ENCODE assay signal across 9 cellular contexts in the genomic region with DNA sequence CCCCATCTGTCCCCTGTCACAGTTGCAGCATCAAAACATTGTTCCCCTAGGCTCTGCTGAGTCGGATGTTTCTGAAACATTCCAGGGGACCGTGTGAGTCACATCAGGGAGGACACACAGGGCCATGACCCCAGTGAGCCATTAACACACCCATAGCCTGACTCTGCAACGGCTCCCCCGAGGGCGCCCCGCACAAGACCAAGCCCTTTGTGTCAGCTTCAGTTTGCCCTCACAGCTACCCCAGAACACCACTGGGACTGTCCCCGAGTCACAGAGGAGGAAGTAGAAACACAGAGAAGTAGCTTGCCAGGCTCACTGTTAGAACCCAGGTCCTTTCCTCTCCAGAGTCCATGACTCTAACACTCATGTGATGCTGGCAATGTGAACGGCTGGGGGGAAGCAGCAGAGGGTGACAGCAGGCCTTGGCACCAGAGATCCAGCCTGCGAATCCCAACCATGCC.
A peak's percentile ranks its signal among the peaks of the same experiment; 100 is the strongest.
DNase-seq lines count a peak whose midpoint lies in the region; ATAC-seq and TF ChIP-seq lines count a peak whose summit lies in the region.
"Had no signal": no experiment of that assay in that cellular context is flagged by ENCODE, and none has a peak within 500 bp of the region (broad histone marks: within the 10 kb centered on the region; RNA-seq: fewer than 3 reads in every experiment).

No MANE protein-coding gene starts in this region.

- H3K4me3 ChIP-seq in NB4 (ENCODE audit: low read depth, low read length) (no peak overlapping the region), psoas muscle (no peak overlapping the region)
- H3K4me3 ChIP-seq: SJCRH30 had no signal

- peaks cover 2 to 7% of the 10 kb centered on the region in 2 donors for H3K36me3 ChIP-seq in psoas muscle (ENCODE audit: insufficient read depth in 1 of 2, low read depth in 1 of 2)
- H3K36me3 ChIP-seq: SJCRH30 had no signal

- intact Hi-C loops in psoas muscle (cut with DNase I), result no loop called here

- TF ChIP-seq POLR2A in NB4 (IDR thresholded peaks at IDR 0.05; ENCODE audit: extremely low read depth, insufficient read length), result no peak

- WGBS in psoas muscle, 3 donors, result 58 to 66% (median 60%) methylated on average over 9 of the region's 9 CpGs

- peak; percentile 86 for DNase-seq in NB4 (ENCODE audit: low read depth)
- DNase-seq in glomerular visceral epithelial cell (ENCODE audit: extremely low spot score), result peak; percentile 41
- peak; percentile 45 to 64 for DNase-seq in psoas muscle
- no peak for DNase-seq in activated T-cell treated with anti-CD3 and anti-CD28 coated beads for 4 hours
- no peak for DNase-seq in GF-D8 (lab: John Stamatoyannopoulos, UW)
- DNase-seq in amniotic stem cell (lab: John Stamatoyannopoulos, UW), result no peak
- no peak for DNase-seq in stimulated activated effector memory CD8-positive, alpha-beta T cell treated with anti-CD3 and anti-CD28 coated beads, Interleukin-12 subunit alpha, Interleukin-12 subunit beta, amount 100 ng/mL, for 72 hours (ENCODE audit: low spot score in 2 of 2)

- no peaks in the 10 kb centered on the region for H3K4me1 Mint-ChIP-seq in stimulated activated effector memory CD8-positive, alpha-beta T cell treated with anti-CD3 and anti-CD28 coated beads, Interleukin-12 subunit alpha, Interleukin-12 subunit beta, amount 100 ng/mL, for 72 hours

- H3K27ac ChIP-seq in psoas muscle, result no peak overlapping the region
- H3K27ac ChIP-seq: SJCRH30 had no signal

- no peaks in the 10 kb centered on the region for H3K27me3 ChIP-seq in psoas muscle (ENCODE audit: insufficient read depth in 3 of 3, low read length in 2 of 3)
- H3K27me3 ChIP-seq: SJCRH30 had no signal

- no peak overlapping the region for H3K4me3 Mint-ChIP-seq in stimulated activated effector memory CD8-positive, alpha-beta T cell treated with anti-CD3 and anti-CD28 coated beads, Interleukin-12 subunit alpha, Interleukin-12 subunit beta, amount 100 ng/mL, for 72 hours

- peaks cover 6% of the 10 kb centered on the region for H3K36me3 Mint-ChIP-seq in stimulated activated effector memory CD8-positive, alpha-beta T cell treated with anti-CD3 and anti-CD28 coated beads, Interleukin-12 subunit alpha, Interleukin-12 subunit beta, amount 100 ng/mL, for 72 hours

- H3K9me3 ChIP-seq in psoas muscle, result no peaks in the 10 kb centered on the region
- H3K9me3 ChIP-seq: SJCRH30 had no signal

- no peak overlapping the region for H3K27ac Mint-ChIP-seq in stimulated activated effector memory CD8-positive, alpha-beta T cell treated with anti-CD3 and anti-CD28 coated beads, Interleukin-12 subunit alpha, Interleukin-12 subunit beta, amount 100 ng/mL, for 72 hours

- TF ChIP-seq CTCF in NB4 (IDR thresholded peaks at IDR 0.05; ENCODE audit: low read depth, low read length) (no peak), psoas muscle (IDR thresholded peaks at IDR 0.05) (no peak)

- H3K9me3 Mint-ChIP-seq in stimulated activated effector memory CD8-positive, alpha-beta T cell treated with anti-CD3 and anti-CD28 coated beads, Interleukin-12 subunit alpha, Interleukin-12 subunit beta, amount 100 ng/mL, for 72 hours, result no peaks in the 10 kb centered on the region

- no peaks in the 10 kb centered on the region for H3K4me1 ChIP-seq in psoas muscle
- H3K4me1 ChIP-seq: SJCRH30 had no signal

- peak; percentile 70 for ATAC-seq in GM18520 (IDR thresholded peaks at IDR 0.05; ENCODE audit: unreplicated experiment)
- peak in 3 of 4 donors; percentile 41 to 57 (median 46) for ATAC-seq in psoas muscle
- no peak for ATAC-seq in stimulated activated effector memory CD8-positive, alpha-beta T cell treated with anti-CD3 and anti-CD28 coated beads, Interleukin-12 subunit alpha, Interleukin-12 subunit beta, amount 100 ng/mL, for 72 hours

Comparison
In these comparisons a context has a peak if more than half of its experiments do, and no peak if none do; other contexts are left out.
1. DNase-seq: peak in NB4 (single experiment), glomerular visceral epithelial cell (single experiment) and psoas muscle (2 of 2); none in activated T-cell treated with anti-CD3 and anti-CD28 coated beads for 4 hours (single experiment), GF-D8 (single experiment), amniotic stem cell (single experiment) and stimulated activated effector memory CD8-positive, alpha-beta T cell treated with anti-CD3 and anti-CD28 coated beads, Interleukin-12 subunit alpha, Interleukin-12 subunit beta, amount 100 ng/mL, for 72 hours (0 of 2).